In the genomic region with DNA sequence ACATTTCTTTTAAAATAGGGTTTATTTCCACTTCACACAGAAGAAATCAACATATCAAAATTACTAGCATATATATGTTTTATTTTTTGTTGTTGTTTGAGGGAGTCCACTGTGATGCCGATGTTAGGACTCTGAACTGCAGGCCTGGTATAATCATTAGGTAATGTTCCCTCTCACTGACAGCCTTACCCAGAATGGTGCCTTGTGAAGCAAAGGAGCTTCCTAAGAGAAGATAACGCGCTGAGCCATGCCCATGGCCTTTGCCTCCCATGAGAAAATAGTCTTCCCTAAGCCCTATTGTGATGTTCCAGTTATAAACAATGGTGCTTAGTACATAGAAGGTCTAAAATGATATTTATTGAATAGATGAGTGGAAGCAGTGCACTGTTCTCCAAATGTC, we compare ENCODE assay signal across 1 cellular context.
TF ChIP-seq lines count a peak whose summit lies in the region.

No MANE protein-coding gene starts in this region.

TF ChIP-seq in endothelial cell of umbilical vein, 7 proteins besides CTCF, POLR2A, EP300 and RAD21:
- TF ChIP-seq, protein P1, sequence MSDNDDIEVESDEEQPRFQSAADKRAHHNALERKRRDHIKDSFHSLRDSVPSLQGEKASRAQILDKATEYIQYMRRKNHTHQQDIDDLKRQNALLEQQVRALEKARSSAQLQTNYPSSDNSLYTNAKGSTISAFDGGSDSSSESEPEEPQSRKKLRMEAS (IDR thresholded peaks at IDR 0.05; ENCODE audit: insufficient read depth, insufficient read length) = no peak
- TF ChIP-seq EZH2 (IDR thresholded peaks at IDR 0.05; ENCODE audit: borderline replicate concordance, low read depth, low read length, severe bottlenecking) = no peak
- TF ChIP-seq MYC (IDR thresholded peaks at IDR 0.05; ENCODE audit: low read depth, low read length) = no peak
- TF ChIP-seq FOS (IDR thresholded peaks at IDR 0.05; ENCODE audit: borderline replicate concordance, insufficient read depth, low read length) = no peak
- TF ChIP-seq GATA2 (IDR thresholded peaks at IDR 0.05; ENCODE audit: insufficient read depth, insufficient read length, low read depth, low read length) = no peak
- TF ChIP-seq JUN (IDR thresholded peaks at IDR 0.05; ENCODE audit: borderline replicate concordance, insufficient read depth, insufficient read length, low read depth) = no peak
- no peak for TF ChIP-seq POLR2AphosphoS5 (IDR thresholded peaks at IDR 0.05; ENCODE audit: insufficient read depth, low read depth, low read length)
